8 cellular contexts compared by ENCODE assay signal in genomic region chr17:50064253-50064991, GRCh38. TPM values are rescaled to one million over a fixed set of nuclear protein-coding genes. Genes with fewer than 3 reads are reported as not detected.
DNase-seq lines count a peak whose midpoint lies in the region; ATAC-seq and TF ChIP-seq lines count a peak whose summit lies in the region.

No MANE protein-coding gene starts in this region.

- peaks cover 5% of the 10 kb centered on the region for H3K36me3 Mint-ChIP-seq in brain

- H3K4me3 Mint-ChIP-seq in brain = no peak overlapping the region

- peak overlapping the region in 4 of 5 experiments; percentile 13 to 65 (median 60) for H3K27ac Mint-ChIP-seq in brain

- peaks cover 18% of the 10 kb centered on the region for H3K36me3 ChIP-seq in thoracic aorta

- TF ChIP-seq CTCF in brain (conservative IDR thresholded peaks at IDR 0.05) (no peak), thoracic aorta (IDR thresholded peaks at IDR 0.05) (peak; percentile 17)

- peaks cover 43% of the 10 kb centered on the region for H3K4me1 Mint-ChIP-seq in brain

- no peaks in the 10 kb centered on the region for H3K27me3 ChIP-seq in thoracic aorta (replicated peaks; ENCODE audit: insufficient read depth)

- peak overlapping the region; percentile 96 to 98 for H3K27ac ChIP-seq in thoracic aorta

- DNase-seq in HS-5 (ENCODE audit: low read depth) = peak; percentile 92
- DNase-seq in left lobe of liver (ENCODE audit: low spot score) = no peak
- peak; percentile 79 for DNase-seq in thoracic aorta (ENCODE audit: low spot score)
- no peak for DNase-seq in T-helper 2 cell
- DNase-seq in NCI-H146 treated with DMSO at 0.1 percent for 48 hours (lab: John Stamatoyannopoulos, UW; ENCODE audit: unreplicated experiment) = no peak
- no peak for DNase-seq in DMS153 treated with DMSO at 0.1 percent for 48 hours (lab: John Stamatoyannopoulos, UW; ENCODE audit: unreplicated experiment)

- no peaks in the 10 kb centered on the region for H3K9me3 ChIP-seq in thoracic aorta

- no peak overlapping the region for H3K4me3 ChIP-seq in thoracic aorta

- peaks cover 45 to 80% of the 10 kb centered on the region in 2 donors for H3K4me1 ChIP-seq in thoracic aorta (ENCODE audit: control insufficient read depth in 1 of 2, low read depth in 2 of 2)

- ATAC-seq in left lobe of liver = peak; percentile 42
- ATAC-seq in thoracic aorta (ENCODE audit: insufficient number of reproducible peaks, low FRiP score, low read depth) = peak; percentile 49
- ATAC-seq in GM21576 (IDR thresholded peaks at IDR 0.05; ENCODE audit: unreplicated experiment) = no peak

- H3K27me3 Mint-ChIP-seq in brain = peaks cover 13% of the 10 kb centered on the region

- H3K9me3 Mint-ChIP-seq in brain = peaks cover 0 to 3% (median 0%) of the 10 kb centered on the region in 5 experiments

RNA-seq across cellular contexts. Expression of gene ITGA3, which starts 8.5 kb away (rescaled TPM):
- polyA plus RNA-seq in brain (ENCODE audit: insufficient read depth, low read depth, low replicate concordance) = 41.3 TPM
- total RNA-seq in left lobe of liver (2.7 TPM), thoracic aorta (100 to 1,000 TPM; 197 to 260 TPM)

RNA-seq across cellular contexts. Expression of gene PDK2, which starts 30.7 kb away (rescaled TPM):
- 80.8 TPM for polyA plus RNA-seq in brain (ENCODE audit: insufficient read depth, low read depth, low replicate concordance)
- total RNA-seq in left lobe of liver (52.0 TPM), thoracic aorta (10 to 100 TPM; 35.5 to 74.9 TPM)

Comparison
In these comparisons a context has a peak if more than half of its experiments do, and no peak if none do; other contexts are left out.
1. DNase-seq: peak in HS-5 (single experiment) and thoracic aorta (single experiment); none in left lobe of liver (single experiment), T-helper 2 cell (0 of 5), NCI-H146 treated with DMSO at 0.1 percent for 48 hours (single experiment) and DMS153 treated with DMSO at 0.1 percent for 48 hours (single experiment).
2. RNA of gene ITGA3, which starts 8.5 kb away (total RNA-seq): 197 to 260 TPM in thoracic aorta; 2.7 TPM in left lobe of liver (single experiment); every median in the first group is over 10 times any median in the second.